In genomic region chr14:73644531-73645247, GRCh38 we compare ENCODE assay signal across 8 cellular contexts. TPM values are rescaled to one million over a fixed set of nuclear protein-coding genes. Genes with fewer than 3 reads are reported as not detected.
DNase-seq lines count a peak whose midpoint lies in the region; ATAC-seq and TF ChIP-seq lines count a peak whose summit lies in the region.

A gene with protein sequence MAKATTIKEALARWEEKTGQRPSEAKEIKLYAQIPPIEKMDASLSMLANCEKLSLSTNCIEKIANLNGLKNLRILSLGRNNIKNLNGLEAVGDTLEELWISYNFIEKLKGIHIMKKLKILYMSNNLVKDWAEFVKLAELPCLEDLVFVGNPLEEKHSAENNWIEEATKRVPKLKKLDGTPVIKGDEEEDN (plus strand): TSS chr14:73644986. CDS start chr14:73645040, 54 bp downstream.

- peak; percentile 95 for ATAC-seq in GM21717 (IDR thresholded peaks at IDR 0.05; ENCODE audit: unreplicated experiment)
- peak; percentile 99 for ATAC-seq in PC-3

- peaks cover 21% of the 10 kb centered on the region for H3K4me1 Mint-ChIP-seq in activated T-cell treated with anti-CD3 and anti-CD28 coated beads, Interleukin-2, amount 50 U/mL, for 24 hours (ENCODE audit: low read depth)

- H3K27me3 ChIP-seq in PC-3 (ENCODE audit: low read length), result no peaks in the 10 kb centered on the region
- no peaks in the 10 kb centered on the region for H3K27me3 ChIP-seq in esophagus (ENCODE audit: control insufficient read depth in 1 of 2, insufficient read depth in 2 of 2, low read length in 2 of 2)
- H3K27me3 ChIP-seq in mucosa of stomach (ENCODE audit: control insufficient read depth, insufficient read depth, low read length), result no peaks in the 10 kb centered on the region

- 0 to 1% methylated on average over 43 of the region's 43 CpGs for WGBS in esophagus, 2 donors

- H3K4me2 ChIP-seq in PC-3 (ENCODE audit: low read length), result peak within 1 kb of the TSS; percentile 87

- no peaks in the 10 kb centered on the region for H3F3A ChIP-seq in PC-3 (ENCODE audit: low read length, unreplicated experiment)

- no peaks in the 10 kb centered on the region for H3K9me3 Mint-ChIP-seq in activated T-cell treated with anti-CD3 and anti-CD28 coated beads, Interleukin-2, amount 50 U/mL, for 24 hours

- DNase-seq in DMS153 treated with DMSO at 0.1 percent for 48 hours (lab: John Stamatoyannopoulos, UW; ENCODE audit: unreplicated experiment) (peak; percentile 82), PC-3 (peak; percentile 93)
- DNase-seq in Jurkat, Clone E6-1 (ENCODE audit: low read depth, low spot score), result peak; percentile 76
- peak; percentile 93 for DNase-seq in activated T-cell treated with anti-CD3 and anti-CD28 coated beads, Interleukin-2, amount 50 U/mL, for 24 hours
- DNase-seq in stimulated activated CD8-positive, alpha-beta memory T cell treated with anti-CD3 and anti-CD28 coated beads, Interleukin-4, amount 100 ng/mL, for 48 hours, result peak; percentile 94

- H3K36me3 ChIP-seq in PC-3 (ENCODE audit: low read depth, low read length), result no peaks in the 10 kb centered on the region
- H3K36me3 ChIP-seq in esophagus (ENCODE audit: control insufficient read depth in 2 of 2, insufficient read depth in 2 of 2, low read length in 1 of 2), result no peaks in the 10 kb centered on the region
- no peaks in the 10 kb centered on the region for H3K36me3 ChIP-seq in mucosa of stomach (ENCODE audit: control insufficient read depth, insufficient read depth, low read length)

- TF ChIP-seq CTCF in PC-3 (conservative IDR thresholded peaks at IDR 0.05; ENCODE audit: low read depth, low read length), result no peak

- CTCF ChIA-PET in PC-3 (lab: Charles Lee), result no interaction called here

- H3K4me1 ChIP-seq in PC-3 (ENCODE audit: insufficient read depth, low read length), result peaks cover 18% of the 10 kb centered on the region
- no peaks in the 10 kb centered on the region for H3K4me1 ChIP-seq in esophagus (ENCODE audit: control insufficient read depth in 2 of 2, insufficient read depth in 2 of 2, low read length in 1 of 2)
- no peaks in the 10 kb centered on the region for H3K4me1 ChIP-seq in mucosa of stomach (ENCODE audit: control insufficient read depth, insufficient read depth, low read length)

- POLR2A ChIA-PET in PC-3 (lab: Charles Lee; ENCODE audit: unreplicated experiment), result no interaction called here

- BruUV-seq in PC-3 (replicated peaks; lab: Mats Ljungman, UMichigan), result no TSS peak

- H3K9me3 ChIP-seq in PC-3 (ENCODE audit: low read length) (no peaks in the 10 kb centered on the region), esophagus (ENCODE audit: control insufficient read depth in 2 of 2, insufficient read depth in 1 of 2, low read depth in 1 of 2, low read length in 1 of 2) (no peaks in the 10 kb centered on the region), mucosa of stomach (ENCODE audit: control insufficient read depth, low read length) (no peaks in the 10 kb centered on the region)

- no peaks in the 10 kb centered on the region for H3K27me3 Mint-ChIP-seq in activated T-cell treated with anti-CD3 and anti-CD28 coated beads, Interleukin-2, amount 50 U/mL, for 24 hours

- no peaks in the 10 kb centered on the region for H4K20me1 ChIP-seq in PC-3 (ENCODE audit: low read length)

- peak within 1 kb of the TSS; percentile 89 for H3K27ac Mint-ChIP-seq in activated T-cell treated with anti-CD3 and anti-CD28 coated beads, Interleukin-2, amount 50 U/mL, for 24 hours

- H3K79me2 ChIP-seq in PC-3 (ENCODE audit: low read length), result peaks cover 8% of the 10 kb centered on the region; the same call in 1 of the 2 replicates

- H3K4me3 ChIP-seq in Jurkat, Clone E6-1 (ENCODE audit: low read length), result peak within 1 kb of the TSS; percentile 89
- peak within 1 kb of the TSS; percentile 84 for H3K4me3 ChIP-seq in PC-3 (ENCODE audit: low read length)
- H3K4me3 ChIP-seq in esophagus (ENCODE audit: low read depth in 1 of 2, low read length in 2 of 2), result peak within 1 kb of the TSS; percentile 72 to 94
- peak within 1 kb of the TSS; percentile 62 for H3K4me3 ChIP-seq in mucosa of stomach (ENCODE audit: low read length)

- peak within 1 kb of the TSS; percentile 90 for H3K4me3 Mint-ChIP-seq in activated T-cell treated with anti-CD3 and anti-CD28 coated beads, Interleukin-2, amount 50 U/mL, for 24 hours

- H3K27ac ChIP-seq in PC-3 (ENCODE audit: low read length), result peak within 1 kb of the TSS; percentile 44
- peak within 1 kb of the TSS; percentile 57 to 90 for H3K27ac ChIP-seq in esophagus (ENCODE audit: low read depth in 2 of 2, low read length in 1 of 2)

- H3K9ac ChIP-seq in PC-3 (ENCODE audit: low read length) (peak within 1 kb of the TSS; percentile 76), mucosa of stomach (ENCODE audit: low read length) (peak within 1 kb of the TSS; percentile 76)

- intact Hi-C loops in PC-3 (cut with micrococcal nuclease), result no loop called here

- peak within 1 kb of the TSS; percentile 95 for H2AFZ ChIP-seq in PC-3 (ENCODE audit: low read length)

- no peaks in the 10 kb centered on the region for H3K9me2 ChIP-seq in PC-3 (replicated peaks; ENCODE audit: low read length)

- peaks cover 4% of the 10 kb centered on the region for H3K36me3 Mint-ChIP-seq in activated T-cell treated with anti-CD3 and anti-CD28 coated beads, Interleukin-2, amount 50 U/mL, for 24 hours (ENCODE audit: low read depth)

RNA-seq across cellular contexts. Expression of the gene that starts here (rescaled TPM):
- 10.2 TPM for polyA plus RNA-seq in Jurkat, Clone E6-1 (2012; ENCODE audit: insufficient read depth, insufficient read length)
- 2.6 and 13.9 TPM in 2 replicates for total RNA-seq in PC-3 (2014; rRNA removed)
- polyA plus RNA-seq in esophagus, result 1 to 10 TPM; 1.7 to 2.5 TPM

Comparison
In these comparisons a context has a peak if more than half of its experiments do, and no peak if none do; other contexts are left out.
1. Peak in every context shown above with its lines: DNase-seq, ATAC-seq, H3K4me3 ChIP-seq and H3K27ac ChIP-seq.